Comparison of ENCODE assay signal across 8 cellular contexts in genomic region chr6:145738265-145738664, GRCh38.
"Had no signal": no experiment of that assay in that cellular context is flagged by ENCODE, and none has a peak within 500 bp of the region (broad histone marks: within the 10 kb centered on the region; RNA-seq: fewer than 3 reads in every experiment).

No MANE protein-coding gene starts in this region.

- H3K27ac ChIP-seq: GM23248, HL-60 had no signal

- H3K36me3 ChIP-seq: HAP-1 had no signal

- FAIRE-seq: HepG2 had no signal

- H3K9me3 ChIP-seq: HAP-1 had no signal

- H2AFZ ChIP-seq: GM23248 had no signal

- DNase-seq: GM23248, GOT3, H7, KG1 had no signal

- H3K9ac ChIP-seq: GM23248 had no signal

- H3K4me3 ChIP-seq: GM23248, HAP-1 had no signal

- ATAC-seq: HCT116, HepG2 had no signal
